24 cellular contexts compared by ENCODE assay signal in genomic region chr17:79251824-79252223, GRCh38.
"Had no signal": no experiment of that assay in that cellular context is flagged by ENCODE, and none has a peak within 500 bp of the region (broad histone marks: within the 10 kb centered on the region; RNA-seq: fewer than 3 reads in every experiment).

No MANE protein-coding gene starts in this region.

- H3K4me3 Mint-ChIP-seq: natural killer cell treated with Interleukin-12 subunit alpha and Interleukin-12 subunit beta and Interleukin-15 and Interleukin-18, amount 100 ng/mL, for 72 hours; stimulated activated effector memory CD8-positive, alpha-beta T cell treated with anti-CD3 and anti-CD28 coated beads, Interleukin-12 subunit alpha, Interleukin-12 subunit beta, amount 100 ng/mL, for 72 hours had no signal

- H3K27ac ChIP-seq: esophagus squamous epithelium, hepatocyte, left ventricle myocardium inferior, lower lobe of right lung, neutrophil, right atrium auricular region, tibial artery, upper lobe of left lung, vagina had no signal

- H2AFZ ChIP-seq: hepatocyte had no signal

- H3K79me2 ChIP-seq: hepatocyte had no signal

- H3K9me3 ChIP-seq: esophagus squamous epithelium, left ventricle myocardium inferior, lower lobe of right lung, neutrophil, right atrium auricular region, tibial artery, upper lobe of left lung, vagina had no signal

- ATAC-seq: left cardiac atrium; lower lobe of right lung; stimulated activated effector memory CD8-positive, alpha-beta T cell treated with anti-CD3 and anti-CD28 coated beads, Interleukin-12 subunit alpha, Interleukin-12 subunit beta, amount 100 ng/mL, for 72 hours; stimulated activated naive CD8-positive, alpha-beta T cell treated with anti-CD3 and anti-CD28 coated beads, Interleukin-15, Interleukin-2, amounts not matched to agents 100 U/mL and 50 U/mL, for 24 hours had no signal

- H3K4me2 ChIP-seq: hepatocyte, smooth muscle cell had no signal

- DNase-seq: cortex of kidney; dorsolateral prefrontal cortex; effector CD8-positive, alpha-beta T cell; esophagus squamous epithelium; foreskin fibroblast; head of caudate nucleus; kidney; left cardiac atrium; left ventricle myocardium inferior; lower lobe of right lung; mesenchymal stem cell; midbrain; stimulated activated CD4-positive, alpha-beta T cell treated with anti-CD3 and anti-CD28 coated beads, Interleukin-4, amount 100 ng/mL, for 1 hour; stimulated activated CD8-positive, alpha-beta memory T cell treated with anti-CD3 and anti-CD28 coated beads, Interleukin-4, amount 100 ng/mL, for 48 hours; stimulated activated naive CD8-positive, alpha-beta T cell treated with anti-CD3 and anti-CD28 coated beads, Interleukin-15, Interleukin-2, amounts not matched to agents 100 U/mL and 50 U/mL, for 24 hours; tibial artery; upper lobe of left lung had no signal

- H3K4me1 ChIP-seq: esophagus squamous epithelium, left ventricle myocardium inferior, lower lobe of right lung, right atrium auricular region, tibial artery, upper lobe of left lung, vagina had no signal

- FAIRE-seq: kidney had no signal

- H3K4me3 ChIP-seq: dorsolateral prefrontal cortex, esophagus squamous epithelium, hepatocyte, left ventricle myocardium inferior, lower lobe of right lung, right atrium auricular region, smooth muscle cell, tibial artery, upper lobe of left lung, vagina had no signal

- H3K36me3 Mint-ChIP-seq: natural killer cell treated with Interleukin-12 subunit alpha and Interleukin-12 subunit beta and Interleukin-15 and Interleukin-18, amount 100 ng/mL, for 72 hours; stimulated activated effector memory CD8-positive, alpha-beta T cell treated with anti-CD3 and anti-CD28 coated beads, Interleukin-12 subunit alpha, Interleukin-12 subunit beta, amount 100 ng/mL, for 72 hours had no signal

- H3K27me3 ChIP-seq: right atrium auricular region, upper lobe of left lung, vagina had no signal

- H3K27ac Mint-ChIP-seq: natural killer cell treated with Interleukin-12 subunit alpha and Interleukin-12 subunit beta and Interleukin-15 and Interleukin-18, amount 100 ng/mL, for 72 hours; stimulated activated effector memory CD8-positive, alpha-beta T cell treated with anti-CD3 and anti-CD28 coated beads, Interleukin-12 subunit alpha, Interleukin-12 subunit beta, amount 100 ng/mL, for 72 hours had no signal

- H3K36me3 ChIP-seq: esophagus squamous epithelium, left ventricle myocardium inferior, lower lobe of right lung, neutrophil, right atrium auricular region, tibial artery, upper lobe of left lung, vagina had no signal

- H3K9me3 Mint-ChIP-seq: natural killer cell treated with Interleukin-12 subunit alpha and Interleukin-12 subunit beta and Interleukin-15 and Interleukin-18, amount 100 ng/mL, for 72 hours; stimulated activated effector memory CD8-positive, alpha-beta T cell treated with anti-CD3 and anti-CD28 coated beads, Interleukin-12 subunit alpha, Interleukin-12 subunit beta, amount 100 ng/mL, for 72 hours had no signal
